In the genomic region with DNA sequence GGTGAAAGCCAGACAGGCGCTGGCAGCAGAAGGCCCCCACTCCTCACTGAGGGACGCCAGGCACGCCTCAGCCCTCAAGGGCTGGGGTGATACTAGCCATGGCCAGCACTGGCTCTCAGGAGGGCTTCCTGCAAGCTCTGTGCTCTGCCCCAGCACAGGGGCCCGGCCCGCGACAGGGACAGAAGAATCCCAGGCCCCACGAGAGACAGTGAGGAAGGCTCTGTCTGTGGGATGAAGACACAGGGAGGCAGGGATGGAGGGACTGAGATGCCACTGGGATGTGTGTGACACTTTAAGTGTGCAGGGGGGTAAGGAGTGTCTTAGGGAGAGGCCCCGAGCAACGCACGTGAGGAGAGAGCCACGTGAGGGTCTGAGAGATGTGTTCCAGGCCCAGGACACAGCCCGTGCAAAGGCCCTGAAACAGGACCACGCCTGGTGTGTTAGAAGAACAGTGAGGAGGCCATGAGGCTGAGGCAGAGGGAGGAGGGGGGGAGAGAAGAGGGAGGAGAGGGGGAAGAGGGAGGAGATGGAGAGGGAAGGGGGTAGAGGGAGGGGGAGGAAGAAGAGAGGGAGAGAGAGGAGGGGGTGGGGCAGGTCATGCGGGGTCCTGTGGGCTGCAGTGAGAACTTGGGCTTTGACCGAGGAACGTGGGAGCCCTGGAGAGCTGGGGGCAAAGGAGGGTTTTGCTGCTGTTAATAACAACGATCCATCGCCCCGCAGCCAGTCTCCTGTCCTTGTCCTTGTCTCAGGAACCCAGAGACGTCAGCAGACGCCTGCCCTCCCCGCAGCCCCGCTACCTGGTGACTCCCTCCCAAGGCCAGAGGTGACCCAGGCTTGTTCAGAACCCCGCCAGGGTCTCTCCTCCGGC, we compare ENCODE assay signal across 11 cellular contexts. TPM values are rescaled to one million over a fixed set of nuclear protein-coding genes. Genes with fewer than 3 reads are reported as not detected.
DNase-seq lines count a peak whose midpoint lies in the region; ATAC-seq and TF ChIP-seq lines count a peak whose summit lies in the region.
"Had no signal": no experiment of that assay in that cellular context is flagged by ENCODE, and none has a peak within 500 bp of the region (broad histone marks: within the 10 kb centered on the region; RNA-seq: fewer than 3 reads in every experiment).

No MANE protein-coding gene starts in this region.

- POLR2A ChIA-PET in HCT116 (lab: Charles Lee): no interaction called here

- H3K4me3 ChIP-seq in HCT116 (replicated peaks in 1 of 2; ENCODE audit: low read depth in 1 of 2, low read length in 2 of 2): no peak overlapping the region

- intact Hi-C loops in HCT116 (cut with micrococcal nuclease): no loop called here

- no peaks in the 10 kb centered on the region for H3K27me3 ChIP-seq in HCT116 (ENCODE audit: insufficient read depth, low read length)

- no peak for ATAC-seq in HCT116

- DNase-seq in HCT116 (ENCODE audit: low read depth, low spot score): no peak
- peak; percentile 1 for DNase-seq in OCI-M1 (lab: John Stamatoyannopoulos, UW)
- DNase-seq in iPS-NIHi11 (ENCODE audit: low spot score): peak; percentile 17
- no peak for DNase-seq in AML-193 (lab: John Stamatoyannopoulos, UW)
- no peak for DNase-seq in C1 segment of cervical spinal cord (lab: John Stamatoyannopoulos, UW)
- DNase-seq: activated effector memory CD4-positive, alpha-beta T cell treated with Interleukin-2 at 50 U/mL for 16 hours; cerebellar nuclear complex; COR-L47; naive B cell; NCI-H446 had no signal

- no peak for TF ChIP-seq POLR2A in HCT116 (IDR thresholded peaks at IDR 0.05; ENCODE audit: borderline replicate concordance, extremely low read depth, insufficient read depth, insufficient read length)

- no peaks in the 10 kb centered on the region for H3K9me3 ChIP-seq in HCT116 (ENCODE audit: control insufficient read depth in 1 of 2, insufficient read depth in 1 of 2, low read depth in 1 of 2, low read length in 2 of 2)

- H3K9me2 ChIP-seq in HCT116 (ENCODE audit: insufficient read depth): no peaks in the 10 kb centered on the region

- RAD21 ChIA-PET in HCT116 (lab: Charles Lee; ENCODE audit: low non-redundant PET in 1 of 2, low total read pairs in 2 of 2, uncharacterized antibody in 2 of 2, unreplicated experiment in 2 of 2): no interaction called here

- peaks cover 39% of the 10 kb centered on the region for H3K79me2 ChIP-seq in HCT116 (ENCODE audit: insufficient read depth, low read length)

- no peak overlapping the region for H3K9ac ChIP-seq in HCT116 (ENCODE audit: low read length)

- TF ChIP-seq CTCF in HCT116 (IDR thresholded peaks at IDR 0.05 in 2 of 3, conservative IDR thresholded peaks at IDR 0.05 in 1 of 3; ENCODE audit: borderline replicate concordance in 1 of 3, insufficient read depth in 1 of 3, low read depth in 2 of 3, low read length in 2 of 3): no peak

- no TSS peak for BruUV-seq in HCT116 (replicated peaks; lab: Mats Ljungman, UMichigan)

- H2AFZ ChIP-seq in HCT116 (ENCODE audit: low read depth, low read length, poor library complexity, severe bottlenecking): no peak overlapping the region

- peak overlapping the region; percentile 31 for H3K27ac ChIP-seq in HCT116 (ENCODE audit: low read depth, low read length)

- H4K20me1 ChIP-seq in HCT116 (ENCODE audit: insufficient read depth): peaks cover 9% of the 10 kb centered on the region; the same call in 1 of the 2 replicates

- H3K36me3 ChIP-seq in HCT116 (ENCODE audit: control insufficient read depth in 1 of 2, insufficient read depth in 2 of 2, low read length in 2 of 2): peaks cover 20 to 54% of the 10 kb centered on the region in 2 experiments; a peak in 3 of 4 replicates

- CTCF ChIA-PET in HCT116 (lab: Charles Lee): no interaction called here

- TF ChIP-seq RAD21 in HCT116 (IDR thresholded peaks at IDR 0.05; ENCODE audit: low read depth): no peak

- peaks cover 0 to 12% of the 10 kb centered on the region in 2 experiments; a peak in 2 of 4 replicates for H3K4me1 ChIP-seq in HCT116 (ENCODE audit: control insufficient read depth in 1 of 2, insufficient read depth in 2 of 2, low read length in 2 of 2)

- no peak overlapping the region for H3K4me2 ChIP-seq in HCT116 (ENCODE audit: low read length)

TF ChIP-seq in HCT116, 20 proteins besides CTCF, POLR2A, EP300 and RAD21:
- TF ChIP-seq JUND (IDR thresholded peaks at IDR 0.05): no peak
- no peak for TF ChIP-seq CBX3 (IDR thresholded peaks at IDR 0.05; ENCODE audit: low read depth)
- TF ChIP-seq SRF (IDR thresholded peaks at IDR 0.05; ENCODE audit: low read depth): no peak
- TF ChIP-seq SP1 (IDR thresholded peaks at IDR 0.05; ENCODE audit: low read depth): no peak

RNA-seq across cellular contexts. Expression of gene RPL36, which starts 7.2 kb away (rescaled TPM):
- total RNA-seq in HCT116 (2021; ENCODE audit: unreplicated experiment): 1,504 TPM
- 2,841 and 3,000 TPM in 2 replicates for polyA plus RNA-seq in HCT116 (2012)

RNA-seq across cellular contexts. Expression of gene HSD11B1L, which starts 16.4 kb away (rescaled TPM):
- total RNA-seq in HCT116 (2021; ENCODE audit: unreplicated experiment): 6.0 TPM
- polyA plus RNA-seq in HCT116 (2012): 6.4 and 6.9 TPM in 2 replicates

RNA-seq across cellular contexts. Expression of gene MICOS13, which starts 16.9 kb away (rescaled TPM):
- total RNA-seq in HCT116 (2021; ENCODE audit: unreplicated experiment): 61.6 TPM
- polyA plus RNA-seq in HCT116 (2012): 55.0 and 73.1 TPM in 2 replicates

RNA-seq across cellular contexts. Expression of gene LONP1, which starts 22.7 kb away (rescaled TPM):
- total RNA-seq in HCT116 (2021; ENCODE audit: unreplicated experiment): 180 TPM
- 207 and 285 TPM in 2 replicates for polyA plus RNA-seq in HCT116 (2012)

RNA-seq across cellular contexts. Expression of gene CATSPERD, which starts 23.2 kb away (rescaled TPM):
- total RNA-seq in HCT116 (2021; ENCODE audit: unreplicated experiment): not detected
- not detected in 2 replicates for polyA plus RNA-seq in HCT116 (2012)
- total RNA-seq: M059J had no signal

Comparison
In these comparisons a context has a peak if more than half of its experiments do, and no peak if none do; other contexts are left out.
1. DNase-seq: peak in OCI-M1 (single experiment) and iPS-NIHi11 (single experiment); none in HCT116 (single experiment), AML-193 (0 of 2) and C1 segment of cervical spinal cord (0 of 14).